In genomic region chr6:69917834-69918233, GRCh38 we compare ENCODE assay signal across 9 cellular contexts. TPM values are rescaled to one million over a fixed set of nuclear protein-coding genes. Genes with fewer than 3 reads are reported as not detected.
DNase-seq lines count a peak whose midpoint lies in the region; ATAC-seq, FAIRE-seq and TF ChIP-seq lines count a peak whose summit lies in the region.
"Had no signal": no experiment of that assay in that cellular context is flagged by ENCODE, and none has a peak within 500 bp of the region (broad histone marks: within the 10 kb centered on the region; RNA-seq: fewer than 3 reads in every experiment).

No MANE protein-coding gene starts in this region.

- H4K8ac ChIP-seq in H1 (ENCODE audit: extremely low read depth, insufficient read depth, low read length): no peak overlapping the region

- intact Hi-C loops in ovary (cut with DNase I) (no loop called here), upper lobe of right lung (cut with DNase I) (no loop called here)

- no peak overlapping the region for H2BK120ac ChIP-seq in H1 (replicated peaks; ENCODE audit: low read depth, low read length)

- H3K18ac ChIP-seq in H1 (ENCODE audit: extremely low read depth, low read length): no peak overlapping the region

- TF ChIP-seq POLR2A in H1 (IDR thresholded peaks at IDR 0.05; ENCODE audit: control extremely low read depth in 1 of 2, low read depth in 2 of 2, low read length in 2 of 2): no peak
- no peak for TF ChIP-seq POLR2A in ovary (IDR thresholded peaks at IDR 0.05)

- no peak overlapping the region for H3K56ac ChIP-seq in H1 (replicated peaks; ENCODE audit: insufficient read length, low read depth, low read length)

- no peak overlapping the region for H3K4me2 ChIP-seq in H1 (ENCODE audit: insufficient read depth in 1 of 2, low read depth in 2 of 2, low read length in 2 of 2)

- H3K27me3 Mint-ChIP-seq in nephron progenitor cell (ENCODE audit: low read depth, poor library complexity): no peaks in the 10 kb centered on the region

- no peaks in the 10 kb centered on the region for H3K79me2 ChIP-seq in H1 (ENCODE audit: control insufficient read depth in 1 of 2, insufficient read depth in 2 of 2, low read length in 2 of 2)

- no peak overlapping the region for H2BK12ac ChIP-seq in H1 (ENCODE audit: low read depth, low read length)

- H4K91ac ChIP-seq in H1 (replicated peaks; ENCODE audit: insufficient read length, low read length): no peak overlapping the region

- no peak overlapping the region for H3K4me3 ChIP-seq in H1 (ENCODE audit: extremely low read depth in 1 of 4, insufficient read depth in 2 of 4, low read depth in 3 of 4, low read length in 4 of 4)
- H3K4me3 ChIP-seq in ovary: no peak overlapping the region
- H3K4me3 ChIP-seq in upper lobe of right lung: no peak overlapping the region
- H3K4me3 ChIP-seq: SK-N-MC had no signal

- TF ChIP-seq EP300 in H1 (IDR thresholded peaks at IDR 0.05; ENCODE audit: borderline replicate concordance in 1 of 2, low read depth in 2 of 2, low read length in 2 of 2): no peak
- no peak for TF ChIP-seq EP300 in ovary (IDR thresholded peaks at IDR 0.05)

- no peak overlapping the region for H3K4ac ChIP-seq in H1 (replicated peaks; ENCODE audit: insufficient read length, low read depth, low read length)

- H2BK20ac ChIP-seq in H1 (ENCODE audit: low read length): no peak overlapping the region

- H3K27me3 ChIP-seq in H1 (replicated peaks in 1 of 4; ENCODE audit: control insufficient read depth in 3 of 4, extremely low read depth in 1 of 4, insufficient read depth in 3 of 4, low read length in 3 of 4) (no peaks in the 10 kb centered on the region), ovary (no peaks in the 10 kb centered on the region), upper lobe of right lung (no peaks in the 10 kb centered on the region)

- no peaks in the 10 kb centered on the region for H3K23me2 ChIP-seq in H1 (ENCODE audit: low read depth, low read length)

- H4K20me1 ChIP-seq in H1 (replicated peaks in 1 of 2; ENCODE audit: control insufficient read depth in 1 of 2, insufficient read depth in 2 of 2, low read length in 2 of 2): no peaks in the 10 kb centered on the region

- no peak overlapping the region for H3K4me3 Mint-ChIP-seq in nephron progenitor cell

- H3K79me1 ChIP-seq in H1 (ENCODE audit: low read depth, low read length): no peaks in the 10 kb centered on the region

- H2AFZ ChIP-seq in H1 (ENCODE audit: low read length): peak overlapping the region; percentile 96

- H3K36me3 Mint-ChIP-seq in nephron progenitor cell (ENCODE audit: low read depth): no peaks in the 10 kb centered on the region

- no peak overlapping the region for H3K27ac Mint-ChIP-seq in nephron progenitor cell

- H2BK5ac ChIP-seq in H1 (ENCODE audit: low read depth, low read length): no peak overlapping the region

- POLR2A ChIA-PET in H1 (lab: Charles Lee; ENCODE audit: partially characterized antibody): interaction anchor here (0.9 kb wide), 1 partner anchor 20 kb away, joined by 3 read pairs; no protein-coding TSS in a partner anchor

- H2BK15ac ChIP-seq in H1 (ENCODE audit: low read length): no peak overlapping the region

- no peak overlapping the region for H3K14ac ChIP-seq in H1 (ENCODE audit: insufficient read length)

- no peak overlapping the region for H3K9ac ChIP-seq in H1 (replicated peaks in 1 of 4; ENCODE audit: extremely low read depth in 1 of 4, low read depth in 3 of 4, low read length in 3 of 4)

- H3K36me3 ChIP-seq in H1 (ENCODE audit: control insufficient read depth in 2 of 4, insufficient read depth in 4 of 4, low read length in 3 of 4): no peaks in the 10 kb centered on the region
- H3K36me3 ChIP-seq in ovary: no peaks in the 10 kb centered on the region
- H3K36me3 ChIP-seq in upper lobe of right lung: no peaks in the 10 kb centered on the region

- H3K9me3 ChIP-seq in H1 (ENCODE audit: insufficient read depth in 2 of 2, low read depth in 1 of 2, low read length in 1 of 2) (no peaks in the 10 kb centered on the region), ovary (no peaks in the 10 kb centered on the region), upper lobe of right lung (no peaks in the 10 kb centered on the region)

- H3K9me3 Mint-ChIP-seq in nephron progenitor cell: no peaks in the 10 kb centered on the region

- ATAC-seq in HG03457 (IDR thresholded peaks at IDR 0.05; ENCODE audit: unreplicated experiment) (peak; percentile 70), upper lobe of right lung (no peak)

- TF ChIP-seq CTCF in H1 (IDR thresholded peaks at IDR 0.05; ENCODE audit: control extremely low read depth in 1 of 3, insufficient read depth in 1 of 3, low read depth in 1 of 3, low read length in 3 of 3) (no peak), ovary (IDR thresholded peaks at IDR 0.05) (no peak), upper lobe of right lung (IDR thresholded peaks at IDR 0.05) (no peak), nephron progenitor cell (IDR thresholded peaks at IDR 0.05) (no peak)

- no peak for TF ChIP-seq RAD21 in H1 (IDR thresholded peaks at IDR 0.05 in 1 of 2, conservative IDR thresholded peaks at IDR 0.05 in 1 of 2; ENCODE audit: low read depth in 2 of 2, low read length in 2 of 2)

- H3K23ac ChIP-seq in H1 (ENCODE audit: insufficient read length): no peak overlapping the region

- no peaks in the 10 kb centered on the region for H3K4me1 ChIP-seq in H1 (replicated peaks in 1 of 4; ENCODE audit: control insufficient read depth in 3 of 4, insufficient read depth in 4 of 4, low read length in 3 of 4)
- H3K4me1 ChIP-seq in ovary (ENCODE audit: insufficient read depth): no peaks in the 10 kb centered on the region
- no peaks in the 10 kb centered on the region for H3K4me1 ChIP-seq in upper lobe of right lung

- H4K5ac ChIP-seq in H1 (ENCODE audit: insufficient read length, low read depth, low read length): no peak overlapping the region

- WGBS in H1 (ENCODE audit: extremely low coverage in 1 of 2, insufficient coverage in 1 of 2, insufficient read length in 1 of 2, insufficient replicate concordance in 2 of 2, low coverage in 1 of 2, low lambda C conversion rate in 2 of 2, missing lambda C conversion rate in 1 of 2), 2 experiments: 100% methylated on average over 1 of the region's 1 CpG; no CpG with 5 or more reads in 1 of the 2 experiments
- 89 to 93% (median 91%) methylated on average over 1 of the region's 1 CpG for WGBS in ovary, 3 donors

- H3K4me1 Mint-ChIP-seq in nephron progenitor cell: peaks cover 12% of the 10 kb centered on the region

- H3K27ac ChIP-seq in H1 (ENCODE audit: low read depth, low read length) (no peak overlapping the region), ovary (no peak overlapping the region), upper lobe of right lung (no peak overlapping the region)
- H3K27ac ChIP-seq: SK-N-MC had no signal

- no peak for FAIRE-seq in H1 (lab: Jason Lieb, UNC)

- H2AK5ac ChIP-seq in H1 (ENCODE audit: low read depth, low read length): no peak overlapping the region

- peak; percentile 40 for DNase-seq in stimulated activated CD4-positive, alpha-beta T cell treated with anti-CD3 and anti-CD28 coated beads, Interleukin-1b, Interleukin-23, amount 100 ng/mL, for 48 hours
- no peak for DNase-seq in stimulated activated CD4-positive, alpha-beta T cell treated with anti-CD3 and anti-CD28 coated beads, Interleukin-4, amount 100 ng/mL, for 1 hour
- DNase-seq in H1 (ENCODE audit: low read depth in 1 of 2, low spot score in 2 of 2) (no peak), inferior parietal cortex (ENCODE audit: extremely low spot score) (no peak), ovary (no peak), upper lobe of right lung (no peak), nephron progenitor cell (no peak)

- CTCF ChIA-PET in H1 (lab: Charles Lee; ENCODE audit: partially characterized antibody): no interaction called here

TF ChIP-seq in H1, 55 proteins besides CTCF, POLR2A, EP300 and RAD21:
- TF ChIP-seq YY1 (IDR thresholded peaks at IDR 0.05; ENCODE audit: low read depth, low read length) (no peak), SAP30 (IDR thresholded peaks at IDR 0.05; ENCODE audit: insufficient read depth, insufficient replicate concordance, low read length) (no peak), SP1 (IDR thresholded peaks at IDR 0.05; ENCODE audit: low read depth, low read length) (no peak), TCF12 (IDR thresholded peaks at IDR 0.05; ENCODE audit: low read depth, low read length) (no peak), CHD1 (IDR thresholded peaks at IDR 0.05; ENCODE audit: low read depth, low read length) (no peak), SUZ12 (IDR thresholded peaks at IDR 0.05; ENCODE audit: low read length) (no peak), NRF1 (IDR thresholded peaks at IDR 0.05; ENCODE audit: low read depth, low read length) (no peak)

RNA-seq across cellular contexts. Expression of gene COL19A1, which starts 51.5 kb away (rescaled TPM):
- not detected in 2 replicates for total RNA-seq in H1 (2021; fragmentation: NEBNext Ultra II Directional; extraction: Animal tissue kit (Norgen Biotek cat#: 25700))
- not detected in 2 replicates for polyA plus RNA-seq in H1 (2011; rRNA removed)
- polyA plus RNA-seq in H1 (2011; cell fraction: cytosol; rRNA removed): not detected
- not detected for polyA plus RNA-seq in H1 (2011; cell fraction: nucleus; rRNA removed)
- not detected in 4 replicates for polyA plus RNA-seq in H1 (2012, experiment 1 of 2)
- not detected for polyA plus RNA-seq in H1 (2012, experiment 2 of 2)
- 0.04 TPM for polyA plus RNA-seq in H1 (2013, experiment 1 of 2)
- not detected for polyA plus RNA-seq in H1 (2013, experiment 2 of 2)
- not detected in 2 replicates for polyA minus RNA-seq in H1 (2011; rRNA and poly(A)+ RNA removed)
- polyA minus RNA-seq in H1 (2011; cell fraction: cytosol; rRNA and poly(A)+ RNA removed): not detected
- not detected for polyA minus RNA-seq in H1 (2011; cell fraction: nucleus; rRNA and poly(A)+ RNA removed)
- total RNA-seq in ovary: under 1 TPM in 1 of 7 donors, not detected in 6; 0.23 TPM
- under 1 TPM in 1 of 2 donors, not detected in 1; 0.20 TPM for polyA plus RNA-seq in ovary
- not detected for total RNA-seq in upper lobe of right lung
